Comparison of ENCODE assay signal across 8 cellular contexts in genomic region chr19:2618611-2619010, GRCh38.
DNase-seq lines count a peak whose midpoint lies in the region; ATAC-seq and TF ChIP-seq lines count a peak whose summit lies in the region.

No MANE protein-coding gene starts in this region.

- H3K27me3 ChIP-seq in lower lobe of right lung (ENCODE audit: low read depth): no peaks in the 10 kb centered on the region

- DNase-seq in EH (ENCODE audit: low read depth): peak; percentile 60
- DNase-seq in RWPE1 (ENCODE audit: low spot score): peak; percentile 62
- DNase-seq in activated gamma-delta T cell treated with anti-CD3 and anti-CD28 coated beads, Interleukin-2, amount 50 U/mL, for 16 hours (ENCODE audit: low read depth): peak; percentile 69
- peak; percentile 96 for DNase-seq in lower lobe of right lung
- DNase-seq in stimulated activated naive CD8-positive, alpha-beta T cell treated with anti-CD3 and anti-CD28 coated beads, Interleukin-15, Interleukin-2, amounts not matched to agents 100 U/mL and 50 U/mL, for 24 hours: peak; percentile 89
- DNase-seq in NCI-H345 treated with DMSO at 0.1 percent for 48 hours (lab: John Stamatoyannopoulos, UW; ENCODE audit: unreplicated experiment): no peak
- no peak for DNase-seq in COLO668 (lab: John Stamatoyannopoulos, UW; ENCODE audit: unreplicated experiment)

- no peaks in the 10 kb centered on the region for H3K36me3 ChIP-seq in lower lobe of right lung

- H3K4me1 ChIP-seq in lower lobe of right lung: peaks cover 58% of the 10 kb centered on the region

- CTCF ChIA-PET in RWPE1 (lab: Yijun Ruan, JAX): interaction anchor here (0.6 to 2.2 kb wide), 3 partner anchors 18 to 151 kb away, joined by 3 to 5 read pairs (median 4); no protein-coding TSS in a partner anchor

- H3K4me3 ChIP-seq in lower lobe of right lung: no peak overlapping the region

- ATAC-seq in lower lobe of right lung: peak; percentile 74 to 76
- ATAC-seq in stimulated activated naive CD8-positive, alpha-beta T cell treated with anti-CD3 and anti-CD28 coated beads, Interleukin-15, Interleukin-2, amounts not matched to agents 100 U/mL and 50 U/mL, for 24 hours: peak; percentile 29
- no peak for ATAC-seq in GM18870 (IDR thresholded peaks at IDR 0.05; ENCODE audit: unreplicated experiment)

- H3K27ac ChIP-seq in RWPE1: peak overlapping the region; percentile 58
- peak overlapping the region; percentile 63 for H3K27ac ChIP-seq in lower lobe of right lung

- TF ChIP-seq CTCF in RWPE1 (conservative IDR thresholded peaks at IDR 0.05; ENCODE audit: low read depth): no peak
- no peak for TF ChIP-seq CTCF in lower lobe of right lung (IDR thresholded peaks at IDR 0.05)

- no peaks in the 10 kb centered on the region for H3K9me3 ChIP-seq in lower lobe of right lung

- intact Hi-C loops in lower lobe of right lung (cut with DNase I): loop anchor here (10.0 kb wide), 1 partner anchor 144 kb away; the partner anchor contains the start of gene GADD45B

- POLR2A ChIA-PET in RWPE1 (lab: Yijun Ruan, JAX; ENCODE audit: low non-redundant PET): interaction anchor here (1.1 kb wide), 1 partner anchor 143 kb away, joined by 3 read pairs; the partner anchor contains the start of gene GADD45B

Comparison
In these comparisons a context has a peak if more than half of its experiments do, and no peak if none do; other contexts are left out.
1. DNase-seq: peak in EH (single experiment), RWPE1 (single experiment), activated gamma-delta T cell treated with anti-CD3 and anti-CD28 coated beads, Interleukin-2, amount 50 U/mL, for 16 hours (single experiment), lower lobe of right lung (single experiment) and stimulated activated naive CD8-positive, alpha-beta T cell treated with anti-CD3 and anti-CD28 coated beads, Interleukin-15, Interleukin-2, amounts not matched to agents 100 U/mL and 50 U/mL, for 24 hours (single experiment); none in NCI-H345 treated with DMSO at 0.1 percent for 48 hours (single experiment) and COLO668 (single experiment).